Comparison of ENCODE assay signal across 2 cellular contexts in the genomic region with DNA sequence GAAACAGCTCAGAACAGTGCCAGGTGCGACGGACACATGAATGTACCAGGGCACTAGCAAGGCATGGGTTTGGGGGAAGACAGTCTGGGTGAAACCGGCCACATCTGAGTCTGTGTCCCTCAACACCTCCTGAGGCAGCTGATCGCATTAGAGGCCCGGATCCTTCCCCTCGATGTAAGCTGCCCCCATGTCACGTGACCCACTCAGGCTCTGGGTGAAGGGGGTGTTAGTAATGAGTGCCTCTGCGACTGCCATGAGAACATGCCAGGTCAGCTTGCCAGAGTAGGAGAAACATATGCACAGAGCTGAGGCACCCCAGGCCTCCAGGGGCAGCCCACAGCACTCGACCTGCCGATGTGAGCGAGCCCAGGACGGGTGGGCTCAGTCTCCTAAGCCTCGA.
TF ChIP-seq lines count a peak whose summit lies in the region.

No MANE protein-coding gene starts in this region.

TF ChIP-seq in HepG2, 621 proteins besides CTCF, POLR2A, EP300 and RAD21:
- TF ChIP-seq, protein P1, sequence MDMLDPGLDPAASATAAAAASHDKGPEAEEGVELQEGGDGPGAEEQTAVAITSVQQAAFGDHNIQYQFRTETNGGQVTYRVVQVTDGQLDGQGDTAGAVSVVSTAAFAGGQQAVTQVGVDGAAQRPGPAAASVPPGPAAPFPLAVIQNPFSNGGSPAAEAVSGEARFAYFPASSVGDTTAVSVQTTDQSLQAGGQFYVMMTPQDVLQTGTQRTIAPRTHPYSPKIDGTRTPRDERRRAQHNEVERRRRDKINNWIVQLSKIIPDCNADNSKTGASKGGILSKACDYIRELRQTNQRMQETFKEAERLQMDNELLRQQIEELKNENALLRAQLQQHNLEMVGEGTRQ (IDR thresholded peaks at IDR 0.05; ENCODE audit: low read depth, low read length): peak; percentile 59
- TF ChIP-seq, protein P1 (CRISPR knock-in tag; IDR thresholded peaks at IDR 0.05; ENCODE audit: borderline replicate concordance): no peak
- TF ChIP-seq RAD51 (IDR thresholded peaks at IDR 0.05; ENCODE audit: borderline replicate concordance) (peak; percentile 87), MTA3 (CRISPR knock-in tag; IDR thresholded peaks at IDR 0.05) (no peak), NCOA2 (CRISPR knock-in tag; IDR thresholded peaks at IDR 0.05) (no peak), TOE1 (CRISPR knock-in tag; IDR thresholded peaks at IDR 0.05) (no peak)

TF ChIP-seq in K562, 482 proteins besides CTCF, POLR2A, EP300 and RAD21:
- TF ChIP-seq CXXC5 (CRISPR knock-in tag; IDR thresholded peaks at IDR 0.05): no peak
- no peak for TF ChIP-seq ESRRB (CRISPR knock-in tag; IDR thresholded peaks at IDR 0.05; ENCODE audit: borderline replicate concordance)
- TF ChIP-seq, protein P2, sequence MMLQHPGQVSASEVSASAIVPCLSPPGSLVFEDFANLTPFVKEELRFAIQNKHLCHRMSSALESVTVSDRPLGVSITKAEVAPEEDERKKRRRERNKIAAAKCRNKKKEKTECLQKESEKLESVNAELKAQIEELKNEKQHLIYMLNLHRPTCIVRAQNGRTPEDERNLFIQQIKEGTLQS (IDR thresholded peaks at IDR 0.05): no peak
- TF ChIP-seq, protein P2 (CRISPR knock-in tag; conservative IDR thresholded peaks at IDR 0.05): no peak
- TF ChIP-seq CBFA2T2 (conservative IDR thresholded peaks at IDR 0.05): peak; percentile 14; the same call in 1 of the 2 replicates
- TF ChIP-seq, protein P1 (CRISPR knock-in tag; IDR thresholded peaks at IDR 0.05): peak; percentile 21; the same call in 1 of the 2 replicates
- no peak for TF ChIP-seq HNRNPK (IDR thresholded peaks at IDR 0.05; ENCODE audit: low read depth, low read length, poor library complexity, severe bottlenecking)
- TF ChIP-seq ZNF766 (CRISPR knock-in tag; conservative IDR thresholded peaks at IDR 0.05): no peak
- TF ChIP-seq, protein P3, sequence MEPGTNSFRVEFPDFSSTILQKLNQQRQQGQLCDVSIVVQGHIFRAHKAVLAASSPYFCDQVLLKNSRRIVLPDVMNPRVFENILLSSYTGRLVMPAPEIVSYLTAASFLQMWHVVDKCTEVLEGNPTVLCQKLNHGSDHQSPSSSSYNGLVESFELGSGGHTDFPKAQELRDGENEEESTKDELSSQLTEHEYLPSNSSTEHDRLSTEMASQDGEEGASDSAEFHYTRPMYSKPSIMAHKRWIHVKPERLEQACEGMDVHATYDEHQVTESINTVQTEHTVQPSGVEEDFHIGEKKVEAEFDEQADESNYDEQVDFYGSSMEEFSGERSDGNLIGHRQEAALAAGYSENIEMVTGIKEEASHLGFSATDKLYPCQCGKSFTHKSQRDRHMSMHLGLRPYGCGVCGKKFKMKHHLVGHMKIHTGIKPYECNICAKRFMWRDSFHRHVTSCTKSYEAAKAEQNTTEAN (CRISPR knock-in tag; IDR thresholded peaks at IDR 0.05): no peak
- TF ChIP-seq CBX1 (IDR thresholded peaks at IDR 0.05; ENCODE audit: low read depth): no peak
- TF ChIP-seq ERF (CRISPR knock-in tag; IDR thresholded peaks at IDR 0.05): no peak
- TF ChIP-seq NFRKB (IDR thresholded peaks at IDR 0.05; ENCODE audit: low read depth): no peak
- TF ChIP-seq, protein P4, sequence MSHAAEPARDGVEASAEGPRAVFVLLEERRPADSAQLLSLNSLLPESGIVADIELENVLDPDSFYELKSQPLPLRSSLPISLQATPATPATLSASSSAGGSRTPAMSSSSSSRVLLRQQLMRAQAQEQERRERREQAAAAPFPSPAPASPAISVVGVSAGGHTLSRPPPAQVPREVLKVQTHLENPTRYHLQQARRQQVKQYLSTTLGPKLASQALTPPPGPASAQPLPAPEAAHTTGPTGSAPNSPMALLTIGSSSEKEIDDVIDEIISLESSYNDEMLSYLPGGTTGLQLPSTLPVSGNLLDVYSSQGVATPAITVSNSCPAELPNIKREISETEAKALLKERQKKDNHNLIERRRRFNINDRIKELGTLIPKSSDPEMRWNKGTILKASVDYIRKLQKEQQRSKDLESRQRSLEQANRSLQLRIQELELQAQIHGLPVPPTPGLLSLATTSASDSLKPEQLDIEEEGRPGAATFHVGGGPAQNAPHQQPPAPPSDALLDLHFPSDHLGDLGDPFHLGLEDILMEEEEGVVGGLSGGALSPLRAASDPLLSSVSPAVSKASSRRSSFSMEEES (CRISPR knock-in tag; IDR thresholded peaks at IDR 0.05): peak; percentile 63
- no peak for TF ChIP-seq RBBP5 (IDR thresholded peaks at IDR 0.05; ENCODE audit: borderline replicate concordance, insufficient read depth, low read length, poor library complexity, severe bottlenecking)
- no peak for TF ChIP-seq ZKSCAN8 (CRISPR knock-in tag; IDR thresholded peaks at IDR 0.05)
- no peak for TF ChIP-seq CREBBP (IDR thresholded peaks at IDR 0.05; ENCODE audit: low read depth, low read length)
- peak; percentile 62 for TF ChIP-seq RAD51 (IDR thresholded peaks at IDR 0.05; ENCODE audit: borderline replicate concordance, low read depth)
- no peak for TF ChIP-seq SPI1 (IDR thresholded peaks at IDR 0.05; ENCODE audit: borderline replicate concordance, low read depth, low read length)
